In genomic region chr1:188689542-188689941, GRCh38 we compare ENCODE assay signal across 21 cellular contexts.
DNase-seq lines count a peak whose midpoint lies in the region; ATAC-seq, FAIRE-seq and TF ChIP-seq lines count a peak whose summit lies in the region.
"Had no signal": no experiment of that assay in that cellular context is flagged by ENCODE, and none has a peak within 500 bp of the region (broad histone marks: within the 10 kb centered on the region; RNA-seq: fewer than 3 reads in every experiment).

No MANE protein-coding gene starts in this region.

- H3K36me3 ChIP-seq in HepG2 (replicated peaks in 1 of 2; ENCODE audit: control insufficient read depth in 1 of 2, insufficient read depth in 2 of 2, low read length in 2 of 2) = no peaks in the 10 kb centered on the region
- H3K36me3 ChIP-seq in right lobe of liver = no peaks in the 10 kb centered on the region
- H3K36me3 ChIP-seq in brain microvascular endothelial cell (replicated peaks) = no peaks in the 10 kb centered on the region
- H3K36me3 ChIP-seq: left lung, tibial artery had no signal

- no peak for DNase-seq in HepG2 (ENCODE audit: low spot score)
- DNase-seq in right lobe of liver = no peak
- DNase-seq in NCI-H446 treated with DMSO at 0.1 percent for 48 hours (lab: John Stamatoyannopoulos, UW) = peak; percentile 50
- DNase-seq in brain microvascular endothelial cell = peak; percentile 24
- DNase-seq in urothelium cell line (ENCODE audit: low spot score) = peak; percentile 8
- DNase-seq in dedifferentiated amniotic fluid mesenchymal stem cell (ENCODE audit: extremely low spot score) = no peak
- DNase-seq: activated CD4-positive, alpha-beta T cell treated with anti-CD3 and anti-CD28 coated beads for 4 hours; activated T-cell treated with anti-CD3 and anti-CD28 coated beads, Interleukin-2, amount 50 U/mL, for 4 hours; left lung; naive thymus-derived CD4-positive, alpha-beta T cell; NCI-H1048; OCI-M1; retina; stimulated activated CD4-positive, alpha-beta T cell treated with anti-CD3 and anti-CD28 coated beads, Interleukin-1b, Interleukin-23, amount 100 ng/mL, for 48 hours; stimulated activated CD8-positive, alpha-beta memory T cell treated with anti-CD3 and anti-CD28 coated beads, Interleukin-4, amount 100 ng/mL, for 48 hours; T-cell; tibial artery had no signal

- H3K4me2 ChIP-seq in HepG2 (ENCODE audit: low read depth, low read length) = no peak overlapping the region

- TF ChIP-seq RAD21 in HepG2 (CRISPR knock-in tag; IDR thresholded peaks at IDR 0.05) = no peak

- WGBS in HepG2 (ENCODE audit: low lambda C conversion rate) = 0% methylated on average over 4 of the region's 4 CpGs
- WGBS in right lobe of liver (ENCODE audit: insufficient coverage, low coverage, low lambda C conversion rate, missing lambda C conversion rate) = 53% methylated on average over 4 of the region's 4 CpGs

- no peak for ATAC-seq in HepG2
- no peak for ATAC-seq in right lobe of liver
- ATAC-seq in GM19397 (IDR thresholded peaks at IDR 0.05; ENCODE audit: unreplicated experiment) = no peak
- no peak for ATAC-seq in HG03460 (IDR thresholded peaks at IDR 0.05; ENCODE audit: unreplicated experiment)
- ATAC-seq: activated T-cell treated with anti-CD3 and anti-CD28 coated beads, Interleukin-2, amount 50 U/mL, for 4 hours; left lung; naive thymus-derived CD4-positive, alpha-beta T cell; T-cell had no signal

- intact Hi-C loops in HepG2 (cut with micrococcal nuclease; ENCODE audit: unreplicated experiment) = no loop called here
- intact Hi-C loops in right lobe of liver (cut with DNase I) = no loop called here

- H2AFZ ChIP-seq in HepG2 (ENCODE audit: low read length) = no peak overlapping the region

- H4K20me1 ChIP-seq in HepG2 (ENCODE audit: insufficient read depth, low read length) = no peaks in the 10 kb centered on the region

- in situ Hi-C loops in HepG2 (cut with HindIII; ENCODE audit: extremely low pct_ligation_motif_present, low pct_unique_long_range_greater_than_20kb) = no loop called here
- in situ Hi-C loops in brain microvascular endothelial cell (cut with HindIII; ENCODE audit: low pct_ligation_motif_present, low sequenced_read_pairs) = no loop called here

- TF ChIP-seq POLR2A in HepG2 (IDR thresholded peaks at IDR 0.05; ENCODE audit: insufficient read depth in 1 of 2, low read depth in 2 of 2, low read length in 2 of 2) (no peak), right lobe of liver (IDR thresholded peaks at IDR 0.05) (no peak)

- H3K9ac ChIP-seq in HepG2 (ENCODE audit: insufficient read depth, low read depth, low read length) = no peak overlapping the region

- TF ChIP-seq EP300 in HepG2 (IDR thresholded peaks at IDR 0.05; ENCODE audit: low read depth in 2 of 2, low read length in 2 of 2) (no peak), HepG2 (CRISPR knock-in tag; IDR thresholded peaks at IDR 0.05; ENCODE audit: borderline replicate concordance) (no peak)

- CTCF ChIA-PET in HepG2 (lab: Yijun Ruan, JAX; ENCODE audit: low intra/inter-chr PET ratio, low total read pairs) = no interaction called here

- no peaks in the 10 kb centered on the region for H3K79me2 ChIP-seq in HepG2 (ENCODE audit: insufficient read depth, low read length)

- no peak overlapping the region for H3K4me3 ChIP-seq in HepG2 (replicated peaks in 1 of 3; ENCODE audit: insufficient read depth in 1 of 3, low read depth in 2 of 3, low read length in 3 of 3)
- no peak overlapping the region for H3K4me3 ChIP-seq in right lobe of liver
- H3K4me3 ChIP-seq in brain microvascular endothelial cell (ENCODE audit: low read depth, low read length) = no peak overlapping the region
- H3K4me3 ChIP-seq: left lung, tibial artery had no signal

- no TSS peak for BruUV-seq in HepG2 (replicated peaks; lab: Mats Ljungman, UMichigan)

- H3K4me1 ChIP-seq in HepG2 (ENCODE audit: insufficient read depth, low read length) = no peaks in the 10 kb centered on the region
- no peaks in the 10 kb centered on the region for H3K4me1 ChIP-seq in right lobe of liver
- H3K4me1 ChIP-seq: left lung, tibial artery had no signal

- TF ChIP-seq CTCF in HepG2 (CRISPR knock-in tag; IDR thresholded peaks at IDR 0.05) (no peak), right lobe of liver (IDR thresholded peaks at IDR 0.05) (no peak), brain microvascular endothelial cell (IDR thresholded peaks at IDR 0.05; ENCODE audit: low read depth, low read length, missing control alignments) (no peak)

- no peaks in the 10 kb centered on the region for H3K27me3 ChIP-seq in HepG2 (ENCODE audit: control insufficient read depth in 1 of 2, insufficient read depth in 2 of 2, low read length in 2 of 2)
- no peaks in the 10 kb centered on the region for H3K27me3 ChIP-seq in right lobe of liver
- H3K27me3 ChIP-seq in brain microvascular endothelial cell (replicated peaks) = no peaks in the 10 kb centered on the region
- H3K27me3 ChIP-seq: left lung, tibial artery had no signal

- H3K9me3 ChIP-seq in HepG2 (ENCODE audit: low read length) (no peaks in the 10 kb centered on the region), right lobe of liver (no peaks in the 10 kb centered on the region)
- H3K9me3 ChIP-seq: tibial artery had no signal

- H3K27ac ChIP-seq in HepG2 (ENCODE audit: extremely low read length, insufficient read depth, low read length) (no peak overlapping the region), right lobe of liver (no peak overlapping the region), brain microvascular endothelial cell (no peak overlapping the region)
- H3K27ac ChIP-seq: left lung, tibial artery had no signal

- FAIRE-seq in HepG2 (lab: Jason Lieb, UNC) (no peak), urothelium cell line (lab: Jason Lieb, UNC) (no peak)
- FAIRE-seq: colon, HTR-8/SVneo had no signal

- POLR2A ChIA-PET in HepG2 (lab: Yijun Ruan, JAX) = no interaction called here

TF ChIP-seq in HepG2, 621 proteins besides CTCF, POLR2A, EP300 and RAD21:
- TF ChIP-seq ZNF496 (CRISPR knock-in tag; IDR thresholded peaks at IDR 0.05; ENCODE audit: insufficient replicate concordance) = no peak
- no peak for TF ChIP-seq ZFP37 (CRISPR knock-in tag; IDR thresholded peaks at IDR 0.05; ENCODE audit: borderline replicate concordance)
- peak; percentile 16; the same call in 1 of the 2 replicates for TF ChIP-seq CREB1 (IDR thresholded peaks at IDR 0.05)
- TF ChIP-seq CREB1 (CRISPR knock-in tag; IDR thresholded peaks at IDR 0.05) = no peak
- no peak for TF ChIP-seq ZNF180 (CRISPR knock-in tag; IDR thresholded peaks at IDR 0.05; ENCODE audit: borderline replicate concordance, low read depth)
- TF ChIP-seq REXO4 (CRISPR knock-in tag; IDR thresholded peaks at IDR 0.05; ENCODE audit: borderline replicate concordance) = no peak
TF ChIP-seq in HepG2: peak in this region for 1.

Comparison
In these comparisons a context has a peak if more than half of its experiments do, and no peak if none do; other contexts are left out.
1. DNase-seq: peak in NCI-H446 treated with DMSO at 0.1 percent for 48 hours (single experiment), brain microvascular endothelial cell (single experiment) and urothelium cell line (single experiment); none in HepG2 (single experiment), right lobe of liver (0 of 3) and dedifferentiated amniotic fluid mesenchymal stem cell (single experiment).